Comparison of ENCODE assay signal across 23 cellular contexts in genomic region chr6:133608620-133609019, GRCh38.
"Had no signal": no experiment of that assay in that cellular context is flagged by ENCODE, and none has a peak within 500 bp of the region (broad histone marks: within the 10 kb centered on the region; RNA-seq: fewer than 3 reads in every experiment).

No MANE protein-coding gene starts in this region.

- H3K27ac Mint-ChIP-seq: activated CD4-positive, alpha-beta T cell treated with anti-CD3 and anti-CD28 coated beads, Interleukin-2, amount 10 ng/mL, durations not matched to agents 7 days and 5 days; activated naive CD4-positive, alpha-beta T cell treated with anti-CD3 and anti-CD28 coated beads, Interleukin-2, amount 10 ng/mL, durations not matched to agents 7 days and 5 days; activated naive CD8-positive, alpha-beta T cell treated with anti-CD3 and anti-CD28 coated beads, Interleukin-2, amount 50 U/mL, for 24 hours; dendritic cell treated with granulocyte-macrophage colony-stimulating factor and Interleukin-4, amounts not matched to agents 40 ng/mL and 50 ng/mL, for 4 days; natural killer cell had no signal

- H3K4me1 ChIP-seq: parathyroid adenoma, sigmoid colon, upper lobe of right lung had no signal

- H3K9me3 Mint-ChIP-seq: activated CD4-positive, alpha-beta T cell treated with anti-CD3 and anti-CD28 coated beads, Interleukin-2, amount 10 ng/mL, durations not matched to agents 7 days and 5 days; activated naive CD4-positive, alpha-beta T cell treated with anti-CD3 and anti-CD28 coated beads, Interleukin-2, amount 10 ng/mL, durations not matched to agents 7 days and 5 days; activated naive CD8-positive, alpha-beta T cell treated with anti-CD3 and anti-CD28 coated beads, Interleukin-2, amount 50 U/mL, for 24 hours; activated T-cell treated with anti-CD3 and anti-CD28 coated beads, Interleukin-2, amount 50 U/mL, for 4 hours; dendritic cell treated with granulocyte-macrophage colony-stimulating factor and Interleukin-4, amounts not matched to agents 40 ng/mL and 50 ng/mL, for 4 days; natural killer cell had no signal

- H3K27me3 ChIP-seq: esophagus muscularis mucosa, hepatocyte, neutrophil, sigmoid colon, upper lobe of right lung had no signal

- H3K4me1 Mint-ChIP-seq: activated CD4-positive, alpha-beta T cell treated with anti-CD3 and anti-CD28 coated beads, Interleukin-2, amount 10 ng/mL, durations not matched to agents 7 days and 5 days; activated naive CD4-positive, alpha-beta T cell treated with anti-CD3 and anti-CD28 coated beads, Interleukin-2, amount 10 ng/mL, durations not matched to agents 7 days and 5 days; activated naive CD8-positive, alpha-beta T cell treated with anti-CD3 and anti-CD28 coated beads, Interleukin-2, amount 50 U/mL, for 24 hours; natural killer cell had no signal

- H3K27me3 Mint-ChIP-seq: activated CD4-positive, alpha-beta T cell treated with anti-CD3 and anti-CD28 coated beads, Interleukin-2, amount 10 ng/mL, durations not matched to agents 7 days and 5 days; activated naive CD4-positive, alpha-beta T cell treated with anti-CD3 and anti-CD28 coated beads, Interleukin-2, amount 10 ng/mL, durations not matched to agents 7 days and 5 days; activated naive CD8-positive, alpha-beta T cell treated with anti-CD3 and anti-CD28 coated beads, Interleukin-2, amount 50 U/mL, for 24 hours; dendritic cell treated with granulocyte-macrophage colony-stimulating factor and Interleukin-4, amounts not matched to agents 40 ng/mL and 50 ng/mL, for 4 days had no signal

- H3K9ac ChIP-seq: parathyroid adenoma had no signal

- H2AFZ ChIP-seq: hepatocyte, parathyroid adenoma had no signal

- H3K79me2 ChIP-seq: hepatocyte, parathyroid adenoma had no signal

- H3K9me3 ChIP-seq: esophagus muscularis mucosa, neutrophil, sigmoid colon, upper lobe of right lung had no signal

- H3K4me3 Mint-ChIP-seq: activated CD4-positive, alpha-beta T cell treated with anti-CD3 and anti-CD28 coated beads, Interleukin-2, amount 10 ng/mL, durations not matched to agents 7 days and 5 days; activated naive CD4-positive, alpha-beta T cell treated with anti-CD3 and anti-CD28 coated beads, Interleukin-2, amount 10 ng/mL, durations not matched to agents 7 days and 5 days; activated naive CD8-positive, alpha-beta T cell treated with anti-CD3 and anti-CD28 coated beads, Interleukin-2, amount 50 U/mL, for 24 hours; activated T-cell treated with anti-CD3 and anti-CD28 coated beads, Interleukin-2, amount 50 U/mL, for 4 hours; dendritic cell treated with granulocyte-macrophage colony-stimulating factor and Interleukin-4, amounts not matched to agents 40 ng/mL and 50 ng/mL, for 4 days; natural killer cell had no signal

- ATAC-seq: activated naive CD8-positive, alpha-beta T cell treated with anti-CD3 and anti-CD28 coated beads, Interleukin-2, amount 50 U/mL, for 24 hours; activated T-cell treated with anti-CD3 and anti-CD28 coated beads, Interleukin-2, amount 50 U/mL, for 4 hours; natural killer cell; upper lobe of right lung had no signal

- H3K27ac ChIP-seq: esophagus muscularis mucosa, neutrophil, parathyroid adenoma, sigmoid colon, upper lobe of right lung had no signal

- H3K4me2 ChIP-seq: hepatocyte had no signal

- H3K4me3 ChIP-seq: esophagus muscularis mucosa, hepatocyte, sigmoid colon, upper lobe of right lung had no signal

- H3K36me3 ChIP-seq: esophagus muscularis mucosa, neutrophil, sigmoid colon, upper lobe of right lung had no signal

- H3K36me3 Mint-ChIP-seq: activated naive CD4-positive, alpha-beta T cell treated with anti-CD3 and anti-CD28 coated beads, Interleukin-2, amount 10 ng/mL, durations not matched to agents 7 days and 5 days; natural killer cell had no signal

- DNase-seq: activated CD4-positive, alpha-beta T cell treated with anti-CD3 and anti-CD28 coated beads, Interleukin-2, amount 10 ng/mL, durations not matched to agents 7 days and 5 days; activated CD4-positive, CD25-positive, alpha-beta regulatory T cell; activated CD8-positive, alpha-beta memory T cell treated with anti-CD3 and anti-CD28 coated beads, Interleukin-2, amount 50 U/mL, for 4 hours; activated effector memory CD4-positive, alpha-beta T cell treated with Interleukin-2 at 50 U/mL for 16 hours; activated naive CD4-positive, alpha-beta T cell treated with anti-CD3 and anti-CD28 coated beads, Interleukin-2, amount 10 ng/mL, durations not matched to agents 7 days and 5 days; activated naive CD8-positive, alpha-beta T cell treated with anti-CD3 and anti-CD28 coated beads, Interleukin-2, amount 50 U/mL, for 24 hours; activated T-cell treated with anti-CD3 and anti-CD28 coated beads, Interleukin-2, amount 50 U/mL, for 4 hours; anterior cingulate cortex; effector CD8-positive, alpha-beta T cell; mesendoderm; natural killer cell; sigmoid colon; stimulated activated CD4-positive, alpha-beta T cell treated with anti-CD3 and anti-CD28 coated beads, Interleukin-1b, Interleukin-23, amount 100 ng/mL, for 48 hours; stimulated activated CD8-positive, alpha-beta memory T cell treated with anti-CD3 and anti-CD28 coated beads, Interleukin-4, amount 100 ng/mL, for 48 hours; stimulated activated naive CD4-positive, alpha-beta T cell; T-helper 1 cell; T-helper 9 cell; upper lobe of right lung had no signal
